In the genomic region with DNA sequence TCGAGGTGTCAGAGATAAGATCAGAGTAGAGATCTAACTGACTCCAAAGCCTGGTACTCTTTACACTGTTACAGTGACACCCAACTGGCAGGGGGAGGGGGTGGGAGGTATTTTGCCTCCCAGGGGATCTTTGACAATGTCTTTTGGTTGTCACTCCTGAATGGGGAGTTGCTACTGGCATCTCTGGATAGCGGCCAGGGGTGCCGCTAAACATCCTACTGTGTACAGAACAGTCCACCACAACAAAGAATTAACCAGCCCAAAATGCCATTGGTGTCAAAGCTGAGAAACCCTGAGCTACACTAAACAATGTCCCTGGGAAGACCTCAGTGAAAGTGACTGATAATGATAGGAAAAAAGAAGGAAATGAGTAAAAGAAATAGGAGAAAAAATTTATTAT, we compare ENCODE assay signal across 13 cellular contexts. TPM values are rescaled to one million over a fixed set of nuclear protein-coding genes. Genes with fewer than 3 reads are reported as not detected.
"Had no signal": no experiment of that assay in that cellular context is flagged by ENCODE, and none has a peak within 500 bp of the region (broad histone marks: within the 10 kb centered on the region; RNA-seq: fewer than 3 reads in every experiment).

No MANE protein-coding gene starts in this region.

- DNase-seq: activated B cell treated with CpG ODN at 0.5 μM for 24 hours; activated CD4-positive, alpha-beta T cell treated with anti-CD3 and anti-CD28 coated beads, Interleukin-2, amount 10 ng/mL, durations not matched to agents 24 days and 14 days; activated T-cell treated with anti-CD3 and anti-CD28 coated beads, Interleukin-2, amount 50 U/mL, for 1 hour; amygdala; cerebellar nuclear complex; dorsolateral prefrontal cortex; immature natural killer cell; mesenchymal stem cell; nephron progenitor cell; small intestine; T-helper 9 cell had no signal

- H3K4me3 ChIP-seq: dorsolateral prefrontal cortex had no signal

RNA-seq across cellular contexts. Expression of a gene that starts 3.2 kb away (rescaled TPM):
- total RNA-seq: activated CD4-positive, alpha-beta T cell treated with anti-CD3 and anti-CD28 coated beads, Interleukin-2, amount 10 ng/mL, durations not matched to agents 24 days and 14 days; activated CD8-positive, alpha-beta memory T cell treated with anti-CD3 and anti-CD28 coated beads for 36 hours; fibroblast of villous mesenchyme had no signal
- polyA plus RNA-seq: immature natural killer cell had no signal

RNA-seq across cellular contexts. Expression of a gene that starts 37.1 kb away (rescaled TPM):
- total RNA-seq: activated B cell treated with CpG ODN at 0.5 μM for 24 hours; activated CD4-positive, alpha-beta T cell treated with anti-CD3 and anti-CD28 coated beads, Interleukin-2, amount 10 ng/mL, durations not matched to agents 24 days and 14 days; activated CD8-positive, alpha-beta memory T cell treated with anti-CD3 and anti-CD28 coated beads for 36 hours; fibroblast of villous mesenchyme had no signal
- polyA plus RNA-seq: immature natural killer cell had no signal

RNA-seq across cellular contexts. Expression of a gene that starts 46.4 kb away (rescaled TPM):
- total RNA-seq: activated CD4-positive, alpha-beta T cell treated with anti-CD3 and anti-CD28 coated beads, Interleukin-2, amount 10 ng/mL, durations not matched to agents 24 days and 14 days; activated CD8-positive, alpha-beta memory T cell treated with anti-CD3 and anti-CD28 coated beads for 36 hours; fibroblast of villous mesenchyme had no signal
